8 cellular contexts compared by ENCODE assay signal in genomic region chr15:41230345-41230649, GRCh38. TPM values are rescaled to one million over a fixed set of nuclear protein-coding genes. Genes with fewer than 3 reads are reported as not detected.
DNase-seq lines count a peak whose midpoint lies in the region; ATAC-seq and TF ChIP-seq lines count a peak whose summit lies in the region.

No MANE protein-coding gene starts in this region.

- no peak overlapping the region for H3K14ac ChIP-seq in neuronal stem cell (ENCODE audit: low read length)

- H4K8ac ChIP-seq in neuronal stem cell (ENCODE audit: low read depth, low read length): no peak overlapping the region

- H3K27me3 Mint-ChIP-seq in CD14-positive monocyte (ENCODE audit: low read depth in 3 of 3): peaks cover 2 to 10% (median 6%) of the 10 kb centered on the region in 3 donors
- no peaks in the 10 kb centered on the region for H3K27me3 Mint-ChIP-seq in effector memory CD8-positive, alpha-beta T cell

- H3K27ac Mint-ChIP-seq in CD14-positive monocyte: peak overlapping the region; percentile 93 to 99 (median 96)
- H3K27ac Mint-ChIP-seq in effector memory CD8-positive, alpha-beta T cell: peak overlapping the region; percentile 97

- H3K4me3 ChIP-seq in OCI-LY1 (ENCODE audit: low read depth, low read length, poor library complexity, severe bottlenecking) (peak overlapping the region; percentile 93), neuronal stem cell (ENCODE audit: low read length in 2 of 2) (peak overlapping the region; percentile 37 to 79)

- no peak overlapping the region for H3K18ac ChIP-seq in neuronal stem cell (ENCODE audit: low read length)

- no peak overlapping the region for H2BK15ac ChIP-seq in neuronal stem cell (ENCODE audit: low read length)

- peaks cover 8 to 11% of the 10 kb centered on the region in 2 donors for H3K36me3 Mint-ChIP-seq in CD14-positive monocyte
- H3K36me3 Mint-ChIP-seq in effector memory CD8-positive, alpha-beta T cell (ENCODE audit: insufficient read depth): peaks cover 19% of the 10 kb centered on the region

- intact Hi-C loops in CD14-positive monocyte (cut with micrococcal nuclease): loop anchor here (5.0 kb wide), 2 partner anchors 102 to 113 kb away; partner anchors contain the start of genes INO80 (in 1 of the 2), NUSAP1 (in 1 of the 2) and OIP5 (in 1 of the 2)

- no peak overlapping the region for H2BK12ac ChIP-seq in neuronal stem cell (ENCODE audit: low read length)

- H3K79me1 ChIP-seq in neuronal stem cell (ENCODE audit: low read depth, low read length): no peaks in the 10 kb centered on the region

- H3K4me1 ChIP-seq in OCI-LY1 (ENCODE audit: insufficient read depth, low read length, severe bottlenecking): peaks cover 26% of the 10 kb centered on the region
- H3K4me1 ChIP-seq in neuronal stem cell (ENCODE audit: control insufficient read depth in 2 of 2, insufficient read depth in 1 of 2, low read depth in 1 of 2, low read length in 2 of 2): no peaks in the 10 kb centered on the region

- peaks cover 10% of the 10 kb centered on the region for H3K79me2 ChIP-seq in OCI-LY1 (ENCODE audit: insufficient read depth, low read length)

- peaks cover 0 to 4% (median 0%) of the 10 kb centered on the region in 7 donors for H3K9me3 Mint-ChIP-seq in CD14-positive monocyte
- H3K9me3 Mint-ChIP-seq in effector memory CD8-positive, alpha-beta T cell: no peaks in the 10 kb centered on the region

- no peak overlapping the region; the same call in 1 of the 2 replicates for H3K9ac ChIP-seq in OCI-LY1 (ENCODE audit: low read length)
- H3K9ac ChIP-seq in neuronal stem cell (ENCODE audit: low read depth, low read length, poor library complexity): no peak overlapping the region

- H2BK120ac ChIP-seq in neuronal stem cell (ENCODE audit: low read depth, low read length): no peak overlapping the region

- H3K9me3 ChIP-seq in OCI-LY1 (ENCODE audit: low read length) (no peaks in the 10 kb centered on the region), neuronal stem cell (replicated peaks in 1 of 2; ENCODE audit: control insufficient read depth in 2 of 2, insufficient read depth in 1 of 2, low read depth in 1 of 2, low read length in 2 of 2) (no peaks in the 10 kb centered on the region)

- no CpG with 5 or more reads among the region's 10 CpGs for WGBS in neuronal stem cell (ENCODE audit: extremely low coverage in 2 of 2, insufficient read length in 2 of 2, insufficient replicate concordance in 1 of 2), 2 donors

- no peak for ATAC-seq in effector memory CD8-positive, alpha-beta T cell (replicated peaks)
- no peak for ATAC-seq in GM18517 (IDR thresholded peaks at IDR 0.05; ENCODE audit: unreplicated experiment)
- no peak for ATAC-seq in GM19395 (IDR thresholded peaks at IDR 0.05; ENCODE audit: unreplicated experiment)

- H3K4me3 Mint-ChIP-seq in CD14-positive monocyte: peak overlapping the region; percentile 76 to 91
- peak overlapping the region; percentile 88 to 94 for H3K4me3 Mint-ChIP-seq in effector memory CD8-positive, alpha-beta T cell

- no peak for TF ChIP-seq CTCF in CD14-positive monocyte (IDR thresholded peaks at IDR 0.05)
- TF ChIP-seq CTCF in OCI-LY1 (IDR thresholded peaks at IDR 0.05; ENCODE audit: low read length): no peak

- 0 out of 2 replicates have a peak, but pooled peaks cover 3% of the 10 kb centered on the region for H3F3A ChIP-seq in OCI-LY1 (ENCODE audit: insufficient read depth, low read length)

- no peaks in the 10 kb centered on the region for H3K27me3 ChIP-seq in OCI-LY1 (ENCODE audit: insufficient read depth, low read length)
- H3K27me3 ChIP-seq in neuronal stem cell (ENCODE audit: control insufficient read depth in 3 of 3, insufficient read depth in 3 of 3, low read depth in 1 of 3, low read length in 3 of 3): peaks cover 0 to 5% (median 0%) of the 10 kb centered on the region in 3 experiments

- H2AK5ac ChIP-seq in neuronal stem cell (ENCODE audit: low read depth, low read length): no peak overlapping the region

- H3K27ac ChIP-seq in OCI-LY1 (ENCODE audit: low read depth, low read length, poor library complexity, severe bottlenecking): no peak overlapping the region
- H3K27ac ChIP-seq in neuronal stem cell (replicated peaks; ENCODE audit: low read length): peak overlapping the region; percentile 6

- H3K9me2 ChIP-seq in OCI-LY1 (ENCODE audit: low read depth, low read length): no peaks in the 10 kb centered on the region

- no peak overlapping the region for H3K23ac ChIP-seq in neuronal stem cell (ENCODE audit: low read depth, low read length, poor library complexity)

- no peak for DNase-seq in CD14-positive monocyte (ENCODE audit: low spot score)
- no peak for DNase-seq in effector memory CD8-positive, alpha-beta T cell
- no peak for DNase-seq in neuronal stem cell (ENCODE audit: low spot score)
- DNase-seq in SKM-1 treated with dmso at 0.1 percent for 144 hours (lab: John Stamatoyannopoulos, UW; ENCODE audit: unreplicated experiment): no peak
- DNase-seq in COR-L47 (lab: John Stamatoyannopoulos, UW): no peak

- no peak overlapping the region for H4K91ac ChIP-seq in neuronal stem cell (ENCODE audit: low read depth, low read length, poor library complexity)

- no peaks in the 10 kb centered on the region for H4K20me1 ChIP-seq in OCI-LY1 (ENCODE audit: insufficient read depth, low read length)

- no peak overlapping the region for H2BK5ac ChIP-seq in neuronal stem cell (ENCODE audit: low read length)

- H2AFZ ChIP-seq in OCI-LY1 (ENCODE audit: low read length): peak overlapping the region; percentile 65
- peak overlapping the region; percentile 95 for H2AFZ ChIP-seq in neuronal stem cell (ENCODE audit: low read length)

- H3K36me3 ChIP-seq in OCI-LY1 (ENCODE audit: insufficient read depth, low read length) (no peaks in the 10 kb centered on the region), neuronal stem cell (replicated peaks in 1 of 2; ENCODE audit: control insufficient read depth in 2 of 2, insufficient read depth in 2 of 2, low read length in 2 of 2) (no peaks in the 10 kb centered on the region)

- peak overlapping the region; percentile 95 for H3K4me2 ChIP-seq in OCI-LY1 (ENCODE audit: low read length)
- no peak overlapping the region for H3K4me2 ChIP-seq in neuronal stem cell (ENCODE audit: insufficient read depth, low read length, poor library complexity, severe bottlenecking)

- H3K4me1 Mint-ChIP-seq in CD14-positive monocyte: peaks cover 28% of the 10 kb centered on the region
- H3K4me1 Mint-ChIP-seq in effector memory CD8-positive, alpha-beta T cell (ENCODE audit: low read depth in 2 of 2): peaks cover 22 to 28% of the 10 kb centered on the region in 2 donors

- H3K4ac ChIP-seq in neuronal stem cell (ENCODE audit: low read length): no peak overlapping the region

RNA-seq across cellular contexts. Expression of gene EXD1, which starts 0.3 kb away (rescaled TPM):
- under 1 TPM in 1 of 2 donors, not detected in 1; 0.08 TPM for polyA plus RNA-seq in CD14-positive monocyte
- polyA plus RNA-seq in neuronal stem cell (2013, experiment 1 of 2): 0.03 TPM
- 0.04 TPM for polyA plus RNA-seq in neuronal stem cell (2013, experiment 2 of 2)

RNA-seq across cellular contexts. Expression of gene CHP1, which starts 0.8 kb away (rescaled TPM):
- 10 to 100 TPM; 57.2 to 58.8 TPM for polyA plus RNA-seq in CD14-positive monocyte
- 90.8 TPM for polyA plus RNA-seq in neuronal stem cell (2013, experiment 1 of 2)
- polyA plus RNA-seq in neuronal stem cell (2013, experiment 2 of 2): 91.8 TPM
